11 cellular contexts compared by ENCODE assay signal in the genomic region with DNA sequence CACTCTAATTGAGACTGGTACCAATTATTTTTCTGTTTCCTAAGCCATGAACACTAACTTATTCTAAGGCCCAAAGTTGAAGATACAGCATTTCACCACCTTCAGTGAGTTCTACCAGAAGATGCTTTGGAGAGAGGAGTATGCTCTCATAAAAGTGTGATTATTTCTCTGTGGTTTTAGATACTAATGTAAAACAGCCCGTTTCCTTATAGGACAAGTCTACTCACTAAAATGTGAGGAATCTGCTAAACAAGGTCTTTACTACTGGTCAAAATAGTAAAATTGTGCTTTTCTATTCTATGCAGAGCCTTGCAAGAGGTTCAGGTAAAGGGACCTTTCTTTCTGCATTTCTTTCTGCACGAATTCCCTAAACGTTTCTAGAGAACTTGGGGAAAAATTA. TPM values are rescaled to one million over a fixed set of nuclear protein-coding genes. Genes with fewer than 3 reads are reported as not detected.
DNase-seq lines count a peak whose midpoint lies in the region; ATAC-seq and TF ChIP-seq lines count a peak whose summit lies in the region.
"Had no signal": no experiment of that assay in that cellular context is flagged by ENCODE, and none has a peak within 500 bp of the region (broad histone marks: within the 10 kb centered on the region; RNA-seq: fewer than 3 reads in every experiment).

No MANE protein-coding gene starts in this region.

- H3K9me3 Mint-ChIP-seq in mesothelial cell of epicardium, result no peaks in the 10 kb centered on the region
- H3K9me3 Mint-ChIP-seq in type B pancreatic cell, result no peaks in the 10 kb centered on the region

- peaks cover 1% of the 10 kb centered on the region for H3K27me3 Mint-ChIP-seq in mesothelial cell of epicardium (ENCODE audit: low read depth)
- peaks cover 14% of the 10 kb centered on the region for H3K27me3 Mint-ChIP-seq in type B pancreatic cell

- H3K4me1 ChIP-seq in right atrium auricular region (peaks cover 0 to 56% of the 10 kb centered on the region in 2 donors), colonic mucosa (no peaks in the 10 kb centered on the region)

- H3K36me3 ChIP-seq in right atrium auricular region (no peaks in the 10 kb centered on the region), colonic mucosa (no peaks in the 10 kb centered on the region)

- DNase-seq in right atrium auricular region (ENCODE audit: low spot score) (no peak), left cardiac atrium (no peak), colonic mucosa (no peak), mesothelial cell of epicardium (ENCODE audit: low spot score in 2 of 2, unreplicated experiment in 2 of 2) (no peak), type B pancreatic cell (ENCODE audit: extremely low spot score, unreplicated experiment) (no peak), ecto neural progenitor cell (ENCODE audit: low spot score) (no peak)
- DNase-seq in stimulated activated CD4-positive, alpha-beta T cell treated with anti-CD3 and anti-CD28 coated beads, Interleukin-2, amount 100 ng/mL, for 48 hours, result no peak
- DNase-seq in activated CD8-positive, alpha-beta memory T cell treated with anti-CD3 and anti-CD28 coated beads, Interleukin-2, amount 50 U/mL, for 4 hours, result no peak
- DNase-seq: activated effector memory CD4-positive, alpha-beta T cell treated with anti-CD3 and anti-CD28 coated beads, Interleukin-2, amount 50 U/mL, for 16 hours; kidney glomerular epithelial cell; NCI-H1930 had no signal

- H3K4me3 ChIP-seq in right atrium auricular region (peak overlapping the region; percentile 82 to 87), colonic mucosa (peak overlapping the region; percentile 74)

- no peak for TF ChIP-seq CTCF in right atrium auricular region (IDR thresholded peaks at IDR 0.05)
- no peak for TF ChIP-seq CTCF in colonic mucosa (IDR thresholded peaks at IDR 0.05)
- TF ChIP-seq CTCF in mesothelial cell of epicardium (IDR thresholded peaks at IDR 0.05; ENCODE audit: unreplicated experiment), result no peak
- no peak for TF ChIP-seq CTCF in type B pancreatic cell (conservative IDR thresholded peaks at IDR 0.05)

- no peaks in the 10 kb centered on the region for H3K27me3 ChIP-seq in right atrium auricular region
- H3K27me3 ChIP-seq in colonic mucosa, result no peaks in the 10 kb centered on the region

- no peaks in the 10 kb centered on the region for H3K9me3 ChIP-seq in right atrium auricular region
- H3K9me3 ChIP-seq in colonic mucosa, result no peaks in the 10 kb centered on the region

- intact Hi-C loops in left cardiac atrium (cut with DNase I) (loop anchor here in 1 of 2 donors (10.0 kb wide), 1 partner anchor 105 kb away; the partner anchor contains the start of gene CCDC34), colonic mucosa (cut with DNase I) (loop anchor here (10.0 kb wide), 1 partner anchor 105 kb away; the partner anchor contains the start of gene CCDC34)

- H3K27ac ChIP-seq in right atrium auricular region (peak overlapping the region; percentile 21 to 82), colonic mucosa (peak overlapping the region; percentile 91)

- peaks cover 56% of the 10 kb centered on the region for H3K4me1 Mint-ChIP-seq in mesothelial cell of epicardium
- peaks cover 44% of the 10 kb centered on the region for H3K4me1 Mint-ChIP-seq in type B pancreatic cell (ENCODE audit: unreplicated experiment)

- no peaks in the 10 kb centered on the region for H3K36me3 Mint-ChIP-seq in mesothelial cell of epicardium
- no peaks in the 10 kb centered on the region for H3K36me3 Mint-ChIP-seq in type B pancreatic cell

- H3K4me3 Mint-ChIP-seq in mesothelial cell of epicardium, result peak overlapping the region; percentile 89
- H3K4me3 Mint-ChIP-seq in type B pancreatic cell, result peak overlapping the region; percentile 90

- ATAC-seq in left cardiac atrium, result no peak

- H3K27ac Mint-ChIP-seq in mesothelial cell of epicardium (no peak overlapping the region), type B pancreatic cell (peak overlapping the region; percentile 80)

- peak overlapping the region in 1 of 2 donors; percentile 99 for H3K9ac ChIP-seq in colonic mucosa (ENCODE audit: low read depth in 2 of 2, low read length in 2 of 2)

RNA-seq across cellular contexts. Expression of gene LGR4, which starts 2.4 kb away (rescaled TPM):
- 10 to 100 TPM; 31.1 to 40.6 TPM for total RNA-seq in right atrium auricular region
- 10 to 100 TPM; 29.0 to 33.3 TPM for total RNA-seq in left cardiac atrium
- 10 to 100 TPM; 88.2 to 94.5 TPM for total RNA-seq in colonic mucosa
- total RNA-seq in mesothelial cell of epicardium, result 26.8 to 28.2 TPM (median 27.5 TPM) in 3 replicates
- 39.6 and 54.5 TPM in 2 replicates for total RNA-seq in type B pancreatic cell (ENCODE audit: low replicate concordance)

RNA-seq across cellular contexts. Expression of gene LIN7C, which starts 36.4 kb away (rescaled TPM):
- 10 to 100 TPM; 18.8 to 23.7 TPM for total RNA-seq in right atrium auricular region
- 10 to 100 TPM; 15.4 to 24.2 TPM for total RNA-seq in left cardiac atrium
- 10 to 100 TPM; 40.7 to 53.0 TPM for total RNA-seq in colonic mucosa
- 26.0 to 27.8 TPM (median 26.5 TPM) in 3 replicates for total RNA-seq in mesothelial cell of epicardium
- 30.1 and 31.1 TPM in 2 replicates for total RNA-seq in type B pancreatic cell (ENCODE audit: low replicate concordance)
